Comparison of ENCODE assay signal across 10 cellular contexts in the genomic region with DNA sequence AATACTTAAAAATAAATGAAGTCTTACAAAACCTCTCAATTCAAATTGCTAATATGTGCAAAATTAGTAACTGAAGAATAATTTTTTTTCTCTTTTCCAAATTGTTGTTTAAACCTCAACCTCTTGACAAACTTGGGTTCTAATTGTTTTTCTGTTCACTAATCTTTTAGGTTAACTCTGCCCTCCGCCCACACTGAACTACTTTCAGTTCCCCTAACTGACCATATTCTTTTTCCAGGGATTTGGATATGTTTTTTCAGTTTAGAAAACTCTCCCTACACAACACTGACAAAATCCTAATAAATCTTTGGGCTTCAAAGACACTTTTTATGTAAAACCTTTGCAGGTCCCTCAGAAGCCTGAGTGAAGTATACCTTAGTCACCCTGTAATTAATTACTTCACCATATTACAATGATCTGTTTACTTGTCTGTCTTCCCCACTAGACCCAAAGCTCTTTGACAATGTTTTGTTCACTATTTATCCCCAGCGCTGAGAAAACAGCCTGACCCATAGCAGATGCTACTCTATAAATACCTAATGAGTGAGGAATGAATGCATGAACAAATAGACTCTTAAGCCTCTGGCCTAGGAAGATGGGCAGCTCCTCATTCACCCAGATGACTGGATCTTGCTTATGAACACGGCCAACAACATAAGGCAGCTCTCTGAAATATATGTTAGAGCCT.
A peak's percentile ranks its signal among the peaks of the same experiment; 100 is the strongest.
DNase-seq lines count a peak whose midpoint lies in the region; ATAC-seq and TF ChIP-seq lines count a peak whose summit lies in the region.
"Had no signal": no experiment of that assay in that cellular context is flagged by ENCODE, and none has a peak within 500 bp of the region (broad histone marks: within the 10 kb centered on the region; RNA-seq: fewer than 3 reads in every experiment).

No MANE protein-coding gene starts in this region.

- no peak overlapping the region for H3K27ac ChIP-seq in GM23248
- H3K27ac ChIP-seq in epithelial cell of prostate = no peak overlapping the region
- H3K27ac ChIP-seq in prostate gland = peak overlapping the region; percentile 53 to 70
- H3K27ac ChIP-seq: brain microvascular endothelial cell had no signal

- no peak for TF ChIP-seq POLR2A in prostate gland (IDR thresholded peaks at IDR 0.05)

- 49 to 52% methylated on average over 3 of the region's 3 CpGs for WGBS in GM23248 (ENCODE audit: low coverage in 1 of 2, low lambda C conversion rate in 2 of 2, missing lambda C conversion rate in 2 of 2), 2 experiments
- 64% methylated on average over 3 of the region's 3 CpGs for WGBS in prostate gland

- H3K4me1 Mint-ChIP-seq in activated T-cell treated with anti-CD3 and anti-CD28 coated beads, Interleukin-2, amount 50 U/mL, for 24 hours (ENCODE audit: low read depth) = peaks cover 2% of the 10 kb centered on the region

- H3K9me3 Mint-ChIP-seq in activated T-cell treated with anti-CD3 and anti-CD28 coated beads, Interleukin-2, amount 50 U/mL, for 24 hours = no peaks in the 10 kb centered on the region

- H3K36me3 ChIP-seq in GM23248 (ENCODE audit: low read depth) (no peaks in the 10 kb centered on the region), prostate gland (no peaks in the 10 kb centered on the region)
- H3K36me3 ChIP-seq: brain microvascular endothelial cell, tibial nerve had no signal

- no peak for TF ChIP-seq CTCF in prostate gland (IDR thresholded peaks at IDR 0.05)

- peak; percentile 37 for DNase-seq in GM23248
- peak; percentile 90 to 93 for DNase-seq in NCI-H1930 (lab: John Stamatoyannopoulos, UW)
- peak; percentile 24 for DNase-seq in epithelial cell of prostate (ENCODE audit: low read depth, low spot score)
- DNase-seq in prostate gland (ENCODE audit: low spot score) = no peak
- no peak for DNase-seq in HUDEP-2 (lab: John Stamatoyannopoulos, UW; ENCODE audit: unreplicated experiment in 76 of 76)
- DNase-seq in activated T-cell treated with anti-CD3 and anti-CD28 coated beads, Interleukin-2, amount 50 U/mL, for 24 hours = no peak
- DNase-seq in sciatic nerve (ENCODE audit: low spot score) = no peak
- DNase-seq: brain microvascular endothelial cell had no signal

- no peaks in the 10 kb centered on the region for H3K9me2 ChIP-seq in GM23248 (ENCODE audit: insufficient read depth)

- no peaks in the 10 kb centered on the region for H3K79me2 ChIP-seq in GM23248 (ENCODE audit: insufficient read depth)

- H3K27me3 ChIP-seq in GM23248 (replicated peaks; ENCODE audit: insufficient read depth) (no peaks in the 10 kb centered on the region), prostate gland (replicated peaks; ENCODE audit: insufficient read depth) (no peaks in the 10 kb centered on the region)
- H3K27me3 ChIP-seq: brain microvascular endothelial cell, tibial nerve had no signal

- H3K4me3 Mint-ChIP-seq in activated T-cell treated with anti-CD3 and anti-CD28 coated beads, Interleukin-2, amount 50 U/mL, for 24 hours = no peak overlapping the region

- no peak overlapping the region for H3K4me2 ChIP-seq in GM23248 (ENCODE audit: unreplicated experiment)

- H4K20me1 ChIP-seq in GM23248 (ENCODE audit: insufficient read depth) = no peaks in the 10 kb centered on the region

- H3K36me3 Mint-ChIP-seq in activated T-cell treated with anti-CD3 and anti-CD28 coated beads, Interleukin-2, amount 50 U/mL, for 24 hours (ENCODE audit: low read depth) = no peaks in the 10 kb centered on the region

- in situ Hi-C loops in GM23248 (cut with MboI) = no loop called here

- H3K27me3 Mint-ChIP-seq in activated T-cell treated with anti-CD3 and anti-CD28 coated beads, Interleukin-2, amount 50 U/mL, for 24 hours = peaks cover 5% of the 10 kb centered on the region

- H3K9ac ChIP-seq in GM23248 = no peak overlapping the region

- H3K27ac Mint-ChIP-seq in activated T-cell treated with anti-CD3 and anti-CD28 coated beads, Interleukin-2, amount 50 U/mL, for 24 hours = no peak overlapping the region

- ATAC-seq in GM21360 (IDR thresholded peaks at IDR 0.05; ENCODE audit: unreplicated experiment) = no peak
- no peak for ATAC-seq in sciatic nerve

- intact Hi-C loops in prostate gland (cut with DNase I) (no loop called here), sciatic nerve (cut with DNase I) (no loop called here)

- H3F3A ChIP-seq in GM23248 (ENCODE audit: insufficient read depth) = no peaks in the 10 kb centered on the region

- H3K4me3 ChIP-seq in GM23248 (no peak overlapping the region), prostate gland (no peak overlapping the region)
- H3K4me3 ChIP-seq: tibial nerve had no signal

- H3K4me1 ChIP-seq in GM23248 (ENCODE audit: insufficient read depth) (0 out of 2 replicates have a peak, but pooled peaks cover 6% of the 10 kb centered on the region), prostate gland (replicated peaks) (no peaks in the 10 kb centered on the region)

- H3K9me3 ChIP-seq in GM23248 (ENCODE audit: low read depth) (no peaks in the 10 kb centered on the region), prostate gland (no peaks in the 10 kb centered on the region)
- H3K9me3 ChIP-seq: tibial nerve had no signal

- H2AFZ ChIP-seq in GM23248 = no peak overlapping the region

Comparison
In these comparisons a context has a peak if more than half of its experiments do, and no peak if none do; other contexts are left out.
1. DNase-seq: peak in GM23248 (single experiment), NCI-H1930 (2 of 2) and epithelial cell of prostate (single experiment); none in prostate gland (single experiment), HUDEP-2 (0 of 76), activated T-cell treated with anti-CD3 and anti-CD28 coated beads, Interleukin-2, amount 50 U/mL, for 24 hours (single experiment) and sciatic nerve (single experiment).
2. H3K27ac ChIP-seq: peak in prostate gland (2 of 2); none in GM23248 (single experiment) and epithelial cell of prostate (single experiment).